ENCODE assay signal across 10 cellular contexts in the genomic region with DNA sequence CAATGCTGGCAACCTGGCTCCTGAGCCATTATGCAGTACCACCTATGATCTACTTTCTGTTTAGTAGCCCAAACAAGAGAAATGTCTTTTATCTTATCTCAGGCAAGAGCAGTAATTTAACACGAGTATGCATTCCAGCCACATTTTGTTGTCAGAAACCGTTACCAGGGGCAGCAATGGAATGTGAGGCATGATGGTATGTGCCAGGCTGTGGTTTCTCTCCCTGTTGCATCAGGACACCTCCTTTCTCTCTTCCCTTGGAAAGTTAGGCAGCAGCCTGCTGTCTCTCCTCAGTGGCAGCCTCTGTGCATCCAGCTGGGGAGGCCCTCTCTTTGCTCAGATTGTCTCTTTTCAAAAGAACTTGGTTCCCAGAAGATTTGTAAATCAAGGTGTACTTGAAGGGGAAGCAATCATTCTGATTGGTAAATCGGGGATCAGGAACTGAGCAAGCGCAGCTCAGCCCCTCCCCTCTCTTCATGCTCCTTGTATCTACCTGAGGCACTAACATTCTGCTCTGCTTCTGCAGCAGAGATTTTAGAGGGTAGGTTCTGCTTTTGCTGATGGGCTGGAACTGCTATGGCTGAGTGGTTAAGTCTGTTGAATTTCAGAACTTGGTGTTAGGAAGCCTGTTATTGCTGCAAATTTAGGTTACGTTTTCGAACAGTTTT.
DNase-seq lines count a peak whose midpoint lies in the region; ATAC-seq and TF ChIP-seq lines count a peak whose summit lies in the region.
"Had no signal": no experiment of that assay in that cellular context is flagged by ENCODE, and none has a peak within 500 bp of the region (broad histone marks: within the 10 kb centered on the region; RNA-seq: fewer than 3 reads in every experiment).

No MANE protein-coding gene starts in this region.

- H3K36me3 Mint-ChIP-seq in neural progenitor cell = no peaks in the 10 kb centered on the region

- H3K4me1 Mint-ChIP-seq in neural progenitor cell = peaks cover 39% of the 10 kb centered on the region

- peaks cover 35% of the 10 kb centered on the region for H3K9me3 Mint-ChIP-seq in neural progenitor cell

- H3K4me2 ChIP-seq in neural progenitor cell = no peak overlapping the region

- DNase-seq in EH (ENCODE audit: low read depth) (peak; percentile 95), SJSA1 (ENCODE audit: low read depth in 1 of 2, low spot score in 2 of 2) (peak; percentile 74 to 79), fibroblast of the conjunctiva (ENCODE audit: low read depth) (peak; percentile 79), neural progenitor cell (ENCODE audit: low spot score) (peak; percentile 13), NCI-H524 treated with DMSO at 0.1 percent for 48 hours (lab: John Stamatoyannopoulos, UW) (no peak)
- DNase-seq in stimulated activated naive CD8-positive, alpha-beta T cell treated with anti-CD3 and anti-CD28 coated beads, Interleukin-15, Interleukin-2, amounts not matched to agents 100 U/mL and 50 U/mL, for 24 hours = no peak
- DNase-seq: NCI-H2029; stimulated activated naive CD4-positive, alpha-beta T cell had no signal

- no peak for ATAC-seq in stimulated activated naive CD8-positive, alpha-beta T cell treated with anti-CD3 and anti-CD28 coated beads, Interleukin-15, Interleukin-2, amounts not matched to agents 100 U/mL and 50 U/mL, for 24 hours
- no peak for ATAC-seq in HG03175 (IDR thresholded peaks at IDR 0.05; ENCODE audit: unreplicated experiment)
- ATAC-seq in HG02973 (IDR thresholded peaks at IDR 0.05; ENCODE audit: unreplicated experiment) = no peak

- H3K4me3 ChIP-seq in SJSA1 = no peak overlapping the region
- no peak overlapping the region for H3K4me3 ChIP-seq in neural progenitor cell

- no peaks in the 10 kb centered on the region for H4K20me1 ChIP-seq in neural progenitor cell (ENCODE audit: low read depth)

- H3K27ac ChIP-seq in SJSA1 (peak overlapping the region; percentile 90), neural progenitor cell (no peak overlapping the region)

- no peak overlapping the region for H3K4me3 Mint-ChIP-seq in neural progenitor cell

- no peaks in the 10 kb centered on the region for H3K36me3 ChIP-seq in SJSA1
- H3K36me3 ChIP-seq in neural progenitor cell = no peaks in the 10 kb centered on the region

- peak overlapping the region; percentile 44 for H3K27ac Mint-ChIP-seq in neural progenitor cell

- TF ChIP-seq CTCF in neural progenitor cell (IDR thresholded peaks at IDR 0.05) = no peak

- peaks cover 5% of the 10 kb centered on the region for H3K27me3 Mint-ChIP-seq in neural progenitor cell (ENCODE audit: insufficient read depth, low read depth)

- no peak overlapping the region for H3K9ac ChIP-seq in neural progenitor cell

- H2AFZ ChIP-seq in neural progenitor cell (replicated peaks) = peak overlapping the region; percentile 21

- H3K27me3 ChIP-seq in SJSA1 (replicated peaks) (no peaks in the 10 kb centered on the region), neural progenitor cell (no peaks in the 10 kb centered on the region)

- H3K4me1 ChIP-seq in SJSA1 (replicated peaks) (peaks cover 41% of the 10 kb centered on the region), neural progenitor cell (peaks cover 23% of the 10 kb centered on the region)

- H3K9me3 ChIP-seq in SJSA1 (replicated peaks) (no peaks in the 10 kb centered on the region), neural progenitor cell (ENCODE audit: low read depth) (peaks cover 21% of the 10 kb centered on the region)

- H3F3A ChIP-seq in neural progenitor cell (ENCODE audit: low read depth) = no peaks in the 10 kb centered on the region

- H3K79me2 ChIP-seq in neural progenitor cell (ENCODE audit: low read depth) = no peaks in the 10 kb centered on the region

Comparison
In these comparisons a context has a peak if more than half of its experiments do, and no peak if none do; other contexts are left out.
1. DNase-seq: peak in EH (single experiment), SJSA1 (2 of 2), fibroblast of the conjunctiva (single experiment) and neural progenitor cell (single experiment); none in stimulated activated naive CD8-positive, alpha-beta T cell treated with anti-CD3 and anti-CD28 coated beads, Interleukin-15, Interleukin-2, amounts not matched to agents 100 U/mL and 50 U/mL, for 24 hours (single experiment) and NCI-H524 treated with DMSO at 0.1 percent for 48 hours (single experiment).